In genomic region chr11:36446135-36446534, GRCh38 we compare ENCODE assay signal across 28 cellular contexts.
"Had no signal": no experiment of that assay in that cellular context is flagged by ENCODE, and none has a peak within 500 bp of the region (broad histone marks: within the 10 kb centered on the region; RNA-seq: fewer than 3 reads in every experiment).

No MANE protein-coding gene starts in this region.

- ATAC-seq: activated naive CD4-positive, alpha-beta T cell treated with anti-CD3 and anti-CD28 coated beads, Interleukin-2, amount 50 U/mL, for 72 hours; Right ventricle myocardium inferior; SK-N-SH treated with all-trans-retinoic acid at 6 μM for 48 hours; T-cell; T-helper 17 cell had no signal

- H3K9me3 Mint-ChIP-seq: activated CD4-positive, alpha-beta memory T cell treated with anti-CD3 and anti-CD28 coated beads, Interleukin-2, amount 10 ng/mL, durations not matched to agents 7 days and 5 days; activated naive CD4-positive, alpha-beta T cell treated with anti-CD3 and anti-CD28 coated beads for 36 hours; activated T-cell treated with anti-CD3 and anti-CD28 coated beads, Interleukin-2, amount 50 U/mL, for 24 hours; activated T-helper 1 cell treated with anti-CD3 and anti-CD28 coated beads, Interleukin-12 subunit alpha, Interleukin-12 subunit beta, Interleukin-2, Interleukin-4 antibody, amounts not matched to agents 30 ng/mL and 10 ng/mL and 1 ng/mL, durations not matched to agents 14 hours and 24 hours and 36 hours; T-cell had no signal

- H3K27me3 Mint-ChIP-seq: activated B cell treated with CpG ODN at 0.5 μM for 24 hours; activated T-cell treated with anti-CD3 and anti-CD28 coated beads, Interleukin-2, amount 50 U/mL, for 24 hours; IgD-negative memory B cell; T-cell; T-helper 17 cell had no signal

- H3K4me3 Mint-ChIP-seq: activated B cell treated with CpG ODN at 0.5 μM for 24 hours; activated CD4-positive, alpha-beta memory T cell treated with anti-CD3 and anti-CD28 coated beads, Interleukin-2, amount 10 ng/mL, durations not matched to agents 7 days and 5 days; activated naive CD4-positive, alpha-beta T cell treated with anti-CD3 and anti-CD28 coated beads for 36 hours; activated T-cell treated with anti-CD3 and anti-CD28 coated beads, Interleukin-2, amount 50 U/mL, for 24 hours; activated T-helper 1 cell treated with anti-CD3 and anti-CD28 coated beads, Interleukin-12 subunit alpha, Interleukin-12 subunit beta, Interleukin-2, Interleukin-4 antibody, amounts not matched to agents 30 ng/mL and 10 ng/mL and 1 ng/mL, durations not matched to agents 14 hours and 24 hours and 36 hours; IgD-negative memory B cell; T-cell; T-helper 17 cell had no signal

- H3K27me3 ChIP-seq: adrenal gland, brain microvascular endothelial cell, Peyer's patch had no signal

- H3K27ac Mint-ChIP-seq: activated B cell treated with CpG ODN at 0.5 μM for 24 hours; activated CD4-positive, alpha-beta memory T cell treated with anti-CD3 and anti-CD28 coated beads, Interleukin-2, amount 10 ng/mL, durations not matched to agents 7 days and 5 days; activated naive CD4-positive, alpha-beta T cell treated with anti-CD3 and anti-CD28 coated beads for 36 hours; activated naive CD4-positive, alpha-beta T cell treated with anti-CD3 and anti-CD28 coated beads, Interleukin-2, amount 50 U/mL, for 72 hours; activated T-cell treated with anti-CD3 and anti-CD28 coated beads, Interleukin-2, amount 50 U/mL, for 24 hours; activated T-helper 1 cell treated with anti-CD3 and anti-CD28 coated beads, Interleukin-12 subunit alpha, Interleukin-12 subunit beta, Interleukin-2, Interleukin-4 antibody, amounts not matched to agents 30 ng/mL and 10 ng/mL and 1 ng/mL, durations not matched to agents 14 hours and 24 hours and 36 hours; IgD-negative memory B cell; T-helper 17 cell had no signal

- H3K36me3 ChIP-seq: adrenal gland had no signal

- H3K4me3 ChIP-seq: adrenal gland, Peyer's patch had no signal

- DNase-seq: activated B cell treated with CpG ODN at 0.5 μM for 24 hours; activated CD4-positive, alpha-beta memory T cell treated with anti-CD3 and anti-CD28 coated beads, Interleukin-2, amount 10 ng/mL, durations not matched to agents 7 days and 5 days; activated CD4-positive, alpha-beta T cell treated with anti-CD3 and anti-CD28 coated beads for 4 hours; activated CD4-positive, alpha-beta T cell treated with anti-CD3 and anti-CD28 coated beads, Interleukin-2, amount 50 U/mL, for 1 hour; activated CD4-positive, CD25-positive, alpha-beta regulatory T cell treated with anti-CD3 and anti-CD28 coated beads, Interleukin-2, amount 50 U/mL, for 72 hours; activated gamma-delta T cell treated with Interleukin-2 at 50 U/mL for 16 hours; activated naive CD4-positive, alpha-beta T cell treated with anti-CD3 and anti-CD28 coated beads for 36 hours; activated T-cell treated with anti-CD3 and anti-CD28 coated beads, Interleukin-2, amount 50 U/mL, for 24 hours; brain microvascular endothelial cell; Karpas-422; KBM-7; NCI-H1436 treated with DMSO at 0.1 percent for 48 hours; NCI-H1694 treated with DMSO at 0.1 percent for 48 hours; NCI-H2029; NCI-H345; NCI-H524 treated with DMSO at 0.1 percent for 48 hours; Peyer's patch; RPMI8226; SIG-M5; T-cell; T-helper 17 cell had no signal

- H3K9me3 ChIP-seq: adrenal gland, Peyer's patch had no signal

- H3K27ac ChIP-seq: adrenal gland, brain microvascular endothelial cell, Peyer's patch, VCaP had no signal
